ENCODE assay signal across 1 cellular context in the genomic region with DNA sequence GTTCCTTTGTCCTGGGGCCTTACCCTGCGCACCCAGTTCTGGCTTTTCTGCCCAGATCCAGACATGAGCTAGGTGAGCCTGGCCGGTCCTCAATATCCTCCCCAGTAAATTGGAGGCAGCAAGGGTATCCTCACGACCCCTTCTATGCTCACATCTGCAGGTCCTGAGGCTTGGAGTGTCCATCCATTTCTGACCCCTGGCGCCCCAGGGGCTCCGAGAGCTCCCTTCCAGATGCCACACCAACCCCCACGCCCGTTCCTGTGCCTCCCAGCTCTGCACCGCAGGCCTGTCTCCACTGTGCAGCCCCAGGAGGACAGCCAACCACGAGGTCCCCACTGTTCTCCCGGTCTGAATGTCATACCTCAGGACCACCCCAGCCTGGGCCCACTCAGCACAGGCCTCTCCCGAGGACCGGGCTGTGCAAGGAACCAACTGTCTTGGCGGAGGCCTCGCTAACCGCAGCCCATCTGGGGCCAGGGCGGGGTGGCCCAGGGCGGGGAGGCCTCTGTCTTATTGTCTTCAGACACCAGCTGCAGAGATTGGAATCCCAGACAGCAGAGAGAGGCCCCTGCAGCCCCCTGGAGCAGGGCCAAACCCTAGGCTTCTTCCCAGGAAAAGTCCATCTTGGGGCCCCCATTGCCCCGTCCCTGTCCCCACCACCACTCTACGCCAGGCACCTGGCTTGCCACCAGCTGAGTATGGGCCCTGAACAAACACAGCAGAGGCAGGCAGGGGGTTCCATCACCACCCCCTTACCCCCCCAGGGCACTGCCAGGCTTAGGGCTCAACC.
TF ChIP-seq lines count a peak whose summit lies in the region.

No MANE protein-coding gene starts in this region.

TF ChIP-seq in IMR-90, 13 proteins besides CTCF, POLR2A, EP300 and RAD21:
- no peak for TF ChIP-seq RCOR1 (IDR thresholded peaks at IDR 0.05; ENCODE audit: insufficient replicate concordance, low read length)
- TF ChIP-seq SMC3 (IDR thresholded peaks at IDR 0.05; ENCODE audit: low read depth, low read length): no peak
- no peak for TF ChIP-seq ELK1 (IDR thresholded peaks at IDR 0.05; ENCODE audit: borderline replicate concordance, low read depth, low read length)
- TF ChIP-seq, protein P1, sequence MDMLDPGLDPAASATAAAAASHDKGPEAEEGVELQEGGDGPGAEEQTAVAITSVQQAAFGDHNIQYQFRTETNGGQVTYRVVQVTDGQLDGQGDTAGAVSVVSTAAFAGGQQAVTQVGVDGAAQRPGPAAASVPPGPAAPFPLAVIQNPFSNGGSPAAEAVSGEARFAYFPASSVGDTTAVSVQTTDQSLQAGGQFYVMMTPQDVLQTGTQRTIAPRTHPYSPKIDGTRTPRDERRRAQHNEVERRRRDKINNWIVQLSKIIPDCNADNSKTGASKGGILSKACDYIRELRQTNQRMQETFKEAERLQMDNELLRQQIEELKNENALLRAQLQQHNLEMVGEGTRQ (IDR thresholded peaks at IDR 0.05; ENCODE audit: low read depth, low read length): no peak
- TF ChIP-seq RFX5 (IDR thresholded peaks at IDR 0.05; ENCODE audit: low read depth, low read length): no peak
- TF ChIP-seq NFE2L2 (IDR thresholded peaks at IDR 0.05; ENCODE audit: low read depth, low read length): no peak
